Comparison of ENCODE assay signal across 30 cellular contexts in genomic region chr11:90747057-90747456, GRCh38.
DNase-seq lines count a peak whose midpoint lies in the region; ATAC-seq and TF ChIP-seq lines count a peak whose summit lies in the region.
"Had no signal": no experiment of that assay in that cellular context is flagged by ENCODE, and none has a peak within 500 bp of the region (broad histone marks: within the 10 kb centered on the region; RNA-seq: fewer than 3 reads in every experiment).

No MANE protein-coding gene starts in this region.

- H3K27ac Mint-ChIP-seq in MCF 10A (ENCODE audit: low read depth, unreplicated experiment): peak overlapping the region; percentile 50
- H3K27ac Mint-ChIP-seq: activated CD4-positive, alpha-beta T cell treated with anti-CD3 and anti-CD28 coated beads, Interleukin-2, amount 10 ng/mL, durations not matched to agents 24 days and 14 days; activated T-cell treated with anti-CD3 and anti-CD28 coated beads, Interleukin-2, amount 50 U/mL, for 24 hours; CD4-positive, alpha-beta memory T cell; GM23338 had no signal

- H3K36me3 ChIP-seq in breast epithelium (no peaks in the 10 kb centered on the region), skeletal muscle satellite cell (ENCODE audit: insufficient read depth, low read length) (no peaks in the 10 kb centered on the region)
- H3K36me3 ChIP-seq: left ventricle myocardium inferior, prostate gland, transverse colon, WERI-Rb-1 had no signal

- H3K4me3 Mint-ChIP-seq in MCF 10A (ENCODE audit: unreplicated experiment): no peak overlapping the region
- H3K4me3 Mint-ChIP-seq: activated CD4-positive, alpha-beta T cell treated with anti-CD3 and anti-CD28 coated beads, Interleukin-2, amount 10 ng/mL, durations not matched to agents 24 days and 14 days; activated T-cell treated with anti-CD3 and anti-CD28 coated beads, Interleukin-2, amount 50 U/mL, for 24 hours; CD4-positive, alpha-beta memory T cell; GM23338 had no signal

- H3K4me3 ChIP-seq in breast epithelium (no peak overlapping the region), skeletal muscle satellite cell (ENCODE audit: low read length) (no peak overlapping the region)
- H3K4me3 ChIP-seq: GM23338, hepatocyte, left ventricle myocardium inferior, prostate gland, skin epidermis, transverse colon had no signal

- TF ChIP-seq POLR2A in breast epithelium (IDR thresholded peaks at IDR 0.05): no peak

- H3K4me1 ChIP-seq in breast epithelium (no peaks in the 10 kb centered on the region), foreskin keratinocyte (no peaks in the 10 kb centered on the region), skeletal muscle satellite cell (ENCODE audit: control insufficient read depth, insufficient read depth, low read length) (peaks cover 16% of the 10 kb centered on the region)
- H3K4me1 ChIP-seq: left ventricle myocardium inferior, prostate gland, transverse colon had no signal

- H3K9ac ChIP-seq in skeletal muscle satellite cell (ENCODE audit: low read depth, low read length): peak overlapping the region; percentile 55

- no peaks in the 10 kb centered on the region for H3K27me3 Mint-ChIP-seq in MCF 10A (ENCODE audit: insufficient read depth, unreplicated experiment)
- H3K27me3 Mint-ChIP-seq: activated CD4-positive, alpha-beta T cell treated with anti-CD3 and anti-CD28 coated beads, Interleukin-2, amount 10 ng/mL, durations not matched to agents 24 days and 14 days; activated T-cell treated with anti-CD3 and anti-CD28 coated beads, Interleukin-2, amount 50 U/mL, for 24 hours; CD4-positive, alpha-beta memory T cell had no signal

- H3K9me3 Mint-ChIP-seq in MCF 10A (ENCODE audit: unreplicated experiment): peaks cover 7% of the 10 kb centered on the region

- BruUV-seq in MCF 10A (replicated peaks; lab: Mats Ljungman, UMichigan): no TSS peak

- H3K4me1 Mint-ChIP-seq in MCF 10A (ENCODE audit: insufficient read depth, unreplicated experiment): peaks cover 6% of the 10 kb centered on the region
- H3K4me1 Mint-ChIP-seq: activated CD4-positive, alpha-beta T cell treated with anti-CD3 and anti-CD28 coated beads, Interleukin-2, amount 10 ng/mL, durations not matched to agents 24 days and 14 days; CD4-positive, alpha-beta memory T cell; GM23338 had no signal

- CTCF ChIA-PET in MCF 10A (lab: Yijun Ruan, JAX): interaction anchor here (0.7 to 0.8 kb wide), 2 partner anchors 30 to 485 kb away, joined by 3 to 4 read pairs; no protein-coding TSS in a partner anchor

- peak overlapping the region; percentile 35 for H3K4me2 ChIP-seq in skeletal muscle satellite cell (ENCODE audit: low read length)
- H3K4me2 ChIP-seq: GM23338, hepatocyte had no signal

- TF ChIP-seq CTCF in MCF 10A (IDR thresholded peaks at IDR 0.05; ENCODE audit: unreplicated experiment) (no peak), breast epithelium (IDR thresholded peaks at IDR 0.05) (no peak), foreskin keratinocyte (conservative IDR thresholded peaks at IDR 0.05) (no peak), GM13977 (IDR thresholded peaks at IDR 0.05; ENCODE audit: extremely low read depth, insufficient read depth, missing control alignments) (no peak)

- intact Hi-C loops in MCF 10A (cut with micrococcal nuclease): loop anchor here (5.0 kb wide), 1 partner anchor 55 kb away; no protein-coding TSS in a partner anchor
- intact Hi-C loops in breast epithelium (cut with DNase I; ENCODE audit: low total_unique reads): no loop called here

- DNase-seq in MCF 10A (ENCODE audit: unreplicated experiment) (peak; percentile 91), breast epithelium (ENCODE audit: low spot score in 2 of 2) (no peak), brain pericyte (ENCODE audit: low read depth, low spot score) (peak; percentile 52), foreskin keratinocyte (peak; percentile 85 to 88), NCI-H1048 (lab: John Stamatoyannopoulos, UW) (no peak), GM13977 (ENCODE audit: low spot score) (no peak)
- DNase-seq: 8988T; activated CD4-positive, alpha-beta T cell treated with anti-CD3 and anti-CD28 coated beads, Interleukin-2, amount 10 ng/mL, durations not matched to agents 24 days and 14 days; activated gamma-delta T cell treated with Interleukin-2 at 50 U/mL for 16 hours; activated T-cell treated with anti-CD3 and anti-CD28 coated beads, Interleukin-2, amount 50 U/mL, for 24 hours; AML-193; CD4-positive, alpha-beta memory T cell; DMS 273 treated with DMSO at 0.1 percent for 48 hours; effector CD8-positive, alpha-beta T cell; left ventricle myocardium inferior; NCI-H1417 treated with DMSO at 0.1 percent for 48 hours; NCI-H2081 treated with DMSO at 0.1 percent for 48 hours; NCI-H345; NCI-H748 treated with DMSO at 0.1 percent for 48 hours; nucleus accumbens; stimulated activated CD8-positive, alpha-beta memory T cell treated with anti-CD3 and anti-CD28 coated beads, Interleukin-4, amount 100 ng/mL, for 48 hours; transverse colon; WERI-Rb-1 had no signal

- H3K27ac ChIP-seq in breast epithelium (no peak overlapping the region), foreskin keratinocyte (no peak overlapping the region)
- H3K27ac ChIP-seq: hepatocyte, left ventricle myocardium inferior, prostate gland, skin epidermis, transverse colon, WERI-Rb-1 had no signal

- in situ Hi-C loops in GM13977 (cut with MboI; ENCODE audit: low pct_unique_long_range_greater_than_20kb, low sequenced_read_pairs, unreplicated experiment): no loop called here

- POLR2A ChIA-PET in MCF 10A (lab: Yijun Ruan, JAX): interaction anchor here (0.7 to 1.0 kb wide), 2 partner anchors 58 to 278 kb away, joined by 3 read pairs; no protein-coding TSS in a partner anchor

- peaks cover 0 to 16% of the 10 kb centered on the region in 2 donors for H3K9me3 ChIP-seq in breast epithelium
- peaks cover 11% of the 10 kb centered on the region for H3K9me3 ChIP-seq in skeletal muscle satellite cell (replicated peaks; ENCODE audit: low read length)
- H3K9me3 ChIP-seq: prostate gland had no signal

- H3K36me3 Mint-ChIP-seq in MCF 10A (ENCODE audit: insufficient read depth, unreplicated experiment): no peaks in the 10 kb centered on the region
- H3K36me3 Mint-ChIP-seq: CD4-positive, alpha-beta memory T cell had no signal

- ATAC-seq in foreskin keratinocyte: peak; percentile 94
- no peak for ATAC-seq in GM19351 (IDR thresholded peaks at IDR 0.05; ENCODE audit: unreplicated experiment)
- ATAC-seq: esophagus mucosa, GM23338 had no signal

- no peaks in the 10 kb centered on the region for H3K27me3 ChIP-seq in breast epithelium
- no peaks in the 10 kb centered on the region for H3K27me3 ChIP-seq in foreskin keratinocyte
- no peaks in the 10 kb centered on the region for H3K27me3 ChIP-seq in skeletal muscle satellite cell (ENCODE audit: control insufficient read depth, insufficient read depth, low read length)
- H3K27me3 ChIP-seq: hepatocyte, transverse colon had no signal

Comparison
In these comparisons a context has a peak if more than half of its experiments do, and no peak if none do; other contexts are left out.
1. DNase-seq: peak in MCF 10A (single experiment), brain pericyte (single experiment) and foreskin keratinocyte (2 of 2); none in breast epithelium (0 of 2), NCI-H1048 (single experiment) and GM13977 (single experiment).